In the genomic region with DNA sequence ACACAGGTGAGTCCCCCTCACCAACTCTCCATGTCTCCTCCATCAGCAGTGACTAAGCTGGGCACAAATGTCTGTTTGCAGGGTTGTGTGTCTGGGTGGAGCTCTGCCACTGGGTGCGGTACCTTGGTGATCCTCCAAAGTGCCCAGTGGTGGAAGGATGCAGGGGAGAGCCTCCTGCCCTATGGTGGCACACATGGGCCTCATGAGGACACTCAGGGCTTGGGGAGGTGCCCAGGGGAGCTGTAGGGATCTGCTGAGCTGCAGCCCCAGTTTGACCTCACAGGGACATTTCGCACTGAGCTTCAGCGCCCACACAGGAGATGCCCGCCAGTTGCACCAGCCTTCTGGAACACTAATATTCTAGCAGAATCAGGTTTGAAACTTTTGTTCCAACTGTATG, we compare ENCODE assay signal across 18 cellular contexts. TPM values are rescaled to one million over a fixed set of nuclear protein-coding genes. Genes with fewer than 3 reads are reported as not detected.
A peak's percentile ranks its signal among the peaks of the same experiment; 100 is the strongest.
DNase-seq lines count a peak whose midpoint lies in the region; ATAC-seq and TF ChIP-seq lines count a peak whose summit lies in the region.
"Had no signal": no experiment of that assay in that cellular context is flagged by ENCODE, and none has a peak within 500 bp of the region (broad histone marks: within the 10 kb centered on the region; RNA-seq: fewer than 3 reads in every experiment).

No MANE protein-coding gene starts in this region.

- no peak overlapping the region for H3K27ac Mint-ChIP-seq in natural killer cell treated with Interleukin-12 subunit alpha and Interleukin-12 subunit beta and Interleukin-15 and Interleukin-18, amount 100 ng/mL, for 72 hours
- H3K27ac Mint-ChIP-seq in type B pancreatic cell, result peak overlapping the region; percentile 91
- H3K27ac Mint-ChIP-seq: B cell; CD4-positive, alpha-beta memory T cell had no signal

- H3K4me1 ChIP-seq in HCT116 (ENCODE audit: control insufficient read depth in 1 of 2, insufficient read depth in 2 of 2, low read length in 2 of 2), result peaks cover 20 to 24% of the 10 kb centered on the region in 2 experiments; a peak in 3 of 4 replicates
- peaks cover 42 to 52% of the 10 kb centered on the region in 2 donors for H3K4me1 ChIP-seq in adrenal gland (replicated peaks in 1 of 2)

- RAD21 ChIA-PET in HCT116 (lab: Charles Lee; ENCODE audit: low non-redundant PET in 1 of 2, low total read pairs in 2 of 2, uncharacterized antibody in 2 of 2, unreplicated experiment in 2 of 2), result no interaction called here

- no peak overlapping the region for H3K9ac ChIP-seq in HCT116 (ENCODE audit: low read length)

- DNase-seq in HCT116 (ENCODE audit: low read depth, low spot score), result no peak
- DNase-seq in adrenal gland, result peak in 3 of 7 donors; percentile 58 to 74 (median 71)
- no peak for DNase-seq in natural killer cell treated with Interleukin-12 subunit alpha and Interleukin-12 subunit beta and Interleukin-15 and Interleukin-18, amount 100 ng/mL, for 72 hours (ENCODE audit: low spot score)
- no peak for DNase-seq in type B pancreatic cell (ENCODE audit: extremely low spot score, unreplicated experiment)
- no peak for DNase-seq in NCI-H2227 treated with DMSO at 0.1 percent for 48 hours (lab: John Stamatoyannopoulos, UW)
- DNase-seq in GM13976 (ENCODE audit: low spot score), result no peak
- DNase-seq in activated T-cell treated with anti-CD3 and anti-CD28 coated beads for 4 hours, result no peak
- DNase-seq: CD4-positive, alpha-beta memory T cell; DMS53; H9; KBM-7; NCI-H1417 treated with DMSO at 0.1 percent for 48 hours; NCI-H1930; NCI-H446; OCI-M1 had no signal

- peaks cover 7 to 9% of the 10 kb centered on the region in 2 donors for H3K27me3 Mint-ChIP-seq in natural killer cell treated with Interleukin-12 subunit alpha and Interleukin-12 subunit beta and Interleukin-15 and Interleukin-18, amount 100 ng/mL, for 72 hours
- no peaks in the 10 kb centered on the region for H3K27me3 Mint-ChIP-seq in type B pancreatic cell

- H3K9me3 Mint-ChIP-seq in natural killer cell treated with Interleukin-12 subunit alpha and Interleukin-12 subunit beta and Interleukin-15 and Interleukin-18, amount 100 ng/mL, for 72 hours, result no peaks in the 10 kb centered on the region
- H3K9me3 Mint-ChIP-seq in type B pancreatic cell, result peaks cover 4% of the 10 kb centered on the region

- H3K36me3 Mint-ChIP-seq in natural killer cell treated with Interleukin-12 subunit alpha and Interleukin-12 subunit beta and Interleukin-15 and Interleukin-18, amount 100 ng/mL, for 72 hours, result no peaks in the 10 kb centered on the region
- no peaks in the 10 kb centered on the region for H3K36me3 Mint-ChIP-seq in type B pancreatic cell
- H3K36me3 Mint-ChIP-seq: CD4-positive, alpha-beta memory T cell had no signal

- TF ChIP-seq CTCF in HCT116 (IDR thresholded peaks at IDR 0.05 in 2 of 3, conservative IDR thresholded peaks at IDR 0.05 in 1 of 3; ENCODE audit: borderline replicate concordance in 1 of 3, insufficient read depth in 1 of 3, low read depth in 2 of 3, low read length in 2 of 3) (no peak), adrenal gland (IDR thresholded peaks at IDR 0.05) (no peak), type B pancreatic cell (conservative IDR thresholded peaks at IDR 0.05) (no peak), GM13976 (IDR thresholded peaks at IDR 0.05; ENCODE audit: borderline replicate concordance, control extremely low read depth, extremely low read depth, insufficient read depth, missing control alignments) (no peak)

- TF ChIP-seq RAD21 in HCT116 (IDR thresholded peaks at IDR 0.05; ENCODE audit: low read depth), result no peak

- POLR2A ChIA-PET in HCT116 (lab: Charles Lee), result no interaction called here

- WGBS in adrenal gland, 4 donors, result 88 to 98% (median 97%) methylated on average over 3 to 4 of the region's 4 CpGs

- H3K4me3 Mint-ChIP-seq in natural killer cell treated with Interleukin-12 subunit alpha and Interleukin-12 subunit beta and Interleukin-15 and Interleukin-18, amount 100 ng/mL, for 72 hours, result no peak overlapping the region
- no peak overlapping the region for H3K4me3 Mint-ChIP-seq in type B pancreatic cell
- H3K4me3 Mint-ChIP-seq: B cell; CD4-positive, alpha-beta memory T cell; H9 had no signal

- H3K36me3 ChIP-seq in HCT116 (ENCODE audit: control insufficient read depth in 1 of 2, insufficient read depth in 2 of 2, low read length in 2 of 2), result no peaks in the 10 kb centered on the region
- H3K36me3 ChIP-seq in adrenal gland (replicated peaks in 1 of 2), result no peaks in the 10 kb centered on the region

- H4K20me1 ChIP-seq in HCT116 (ENCODE audit: insufficient read depth), result no peaks in the 10 kb centered on the region

- no peaks in the 10 kb centered on the region for H3K79me2 ChIP-seq in HCT116 (ENCODE audit: insufficient read depth, low read length)

- H3K27me3 ChIP-seq in HCT116 (ENCODE audit: insufficient read depth, low read length) (no peaks in the 10 kb centered on the region), adrenal gland (no peaks in the 10 kb centered on the region)

- H3K4me2 ChIP-seq in HCT116 (ENCODE audit: low read length), result peak overlapping the region; percentile 59

- H3K9me2 ChIP-seq in HCT116 (ENCODE audit: insufficient read depth), result no peaks in the 10 kb centered on the region

- ATAC-seq in HCT116 (peak; percentile 61), HG03354 (IDR thresholded peaks at IDR 0.05; ENCODE audit: poor library complexity, severe bottlenecking, unreplicated experiment) (no peak)
- peak; percentile 17 to 45 for ATAC-seq in natural killer cell treated with Interleukin-12 subunit alpha and Interleukin-12 subunit beta and Interleukin-15 and Interleukin-18, amount 100 ng/mL, for 72 hours

- no peaks in the 10 kb centered on the region for H3K4me1 Mint-ChIP-seq in natural killer cell treated with Interleukin-12 subunit alpha and Interleukin-12 subunit beta and Interleukin-15 and Interleukin-18, amount 100 ng/mL, for 72 hours (ENCODE audit: low read depth in 2 of 2)
- peaks cover 28% of the 10 kb centered on the region for H3K4me1 Mint-ChIP-seq in type B pancreatic cell (ENCODE audit: unreplicated experiment)
- H3K4me1 Mint-ChIP-seq: B cell; CD4-positive, alpha-beta memory T cell had no signal

- BruUV-seq in HCT116 (replicated peaks; lab: Mats Ljungman, UMichigan), result no TSS peak

- H2AFZ ChIP-seq in HCT116 (ENCODE audit: low read depth, low read length, poor library complexity, severe bottlenecking), result no peak overlapping the region

- H3K9me3 ChIP-seq in HCT116 (ENCODE audit: control insufficient read depth in 1 of 2, insufficient read depth in 1 of 2, low read depth in 1 of 2, low read length in 2 of 2) (no peaks in the 10 kb centered on the region), adrenal gland (replicated peaks in 1 of 3) (no peaks in the 10 kb centered on the region)

- H3K27ac ChIP-seq in HCT116 (ENCODE audit: low read depth, low read length) (no peak overlapping the region), adrenal gland (peak overlapping the region in 4 of 5 donors; percentile 88 to 92 (median 90))
- H3K27ac ChIP-seq: RWPE1 had no signal

- CTCF ChIA-PET in HCT116 (lab: Charles Lee), result no interaction called here

- H3K4me3 ChIP-seq in HCT116 (replicated peaks in 1 of 2; ENCODE audit: low read depth in 1 of 2, low read length in 2 of 2) (no peak overlapping the region), adrenal gland (no peak overlapping the region)

- intact Hi-C loops in HCT116 (cut with micrococcal nuclease) (no loop called here), adrenal gland (cut with DNase I) (no loop called here)

- in situ Hi-C loops in GM13976 (cut with MboI; ENCODE audit: low sequenced_read_pairs, unreplicated experiment), result no loop called here

- TF ChIP-seq POLR2A in HCT116 (IDR thresholded peaks at IDR 0.05; ENCODE audit: borderline replicate concordance, extremely low read depth, insufficient read depth, insufficient read length), result no peak
- TF ChIP-seq POLR2A in adrenal gland (IDR thresholded peaks at IDR 0.05), result no peak

TF ChIP-seq in HCT116, 20 proteins besides CTCF, POLR2A, EP300 and RAD21 (continues in another document):
- TF ChIP-seq ZFX (IDR thresholded peaks at IDR 0.05), result no peak
- no peak for TF ChIP-seq EZH2 (IDR thresholded peaks at IDR 0.05)
- no peak for TF ChIP-seq TCF7L2 (IDR thresholded peaks at IDR 0.05; ENCODE audit: borderline replicate concordance, extremely low read depth, insufficient read depth, insufficient read length)
- TF ChIP-seq, protein P1, sequence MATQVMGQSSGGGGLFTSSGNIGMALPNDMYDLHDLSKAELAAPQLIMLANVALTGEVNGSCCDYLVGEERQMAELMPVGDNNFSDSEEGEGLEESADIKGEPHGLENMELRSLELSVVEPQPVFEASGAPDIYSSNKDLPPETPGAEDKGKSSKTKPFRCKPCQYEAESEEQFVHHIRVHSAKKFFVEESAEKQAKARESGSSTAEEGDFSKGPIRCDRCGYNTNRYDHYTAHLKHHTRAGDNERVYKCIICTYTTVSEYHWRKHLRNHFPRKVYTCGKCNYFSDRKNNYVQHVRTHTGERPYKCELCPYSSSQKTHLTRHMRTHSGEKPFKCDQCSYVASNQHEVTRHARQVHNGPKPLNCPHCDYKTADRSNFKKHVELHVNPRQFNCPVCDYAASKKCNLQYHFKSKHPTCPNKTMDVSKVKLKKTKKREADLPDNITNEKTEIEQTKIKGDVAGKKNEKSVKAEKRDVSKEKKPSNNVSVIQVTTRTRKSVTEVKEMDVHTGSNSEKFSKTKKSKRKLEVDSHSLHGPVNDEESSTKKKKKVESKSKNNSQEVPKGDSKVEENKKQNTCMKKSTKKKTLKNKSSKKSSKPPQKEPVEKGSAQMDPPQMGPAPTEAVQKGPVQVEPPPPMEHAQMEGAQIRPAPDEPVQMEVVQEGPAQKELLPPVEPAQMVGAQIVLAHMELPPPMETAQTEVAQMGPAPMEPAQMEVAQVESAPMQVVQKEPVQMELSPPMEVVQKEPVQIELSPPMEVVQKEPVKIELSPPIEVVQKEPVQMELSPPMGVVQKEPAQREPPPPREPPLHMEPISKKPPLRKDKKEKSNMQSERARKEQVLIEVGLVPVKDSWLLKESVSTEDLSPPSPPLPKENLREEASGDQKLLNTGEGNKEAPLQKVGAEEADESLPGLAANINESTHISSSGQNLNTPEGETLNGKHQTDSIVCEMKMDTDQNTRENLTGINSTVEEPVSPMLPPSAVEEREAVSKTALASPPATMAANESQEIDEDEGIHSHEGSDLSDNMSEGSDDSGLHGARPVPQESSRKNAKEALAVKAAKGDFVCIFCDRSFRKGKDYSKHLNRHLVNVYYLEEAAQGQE (IDR thresholded peaks at IDR 0.05; ENCODE audit: low read depth), result no peak
- TF ChIP-seq, protein P2, sequence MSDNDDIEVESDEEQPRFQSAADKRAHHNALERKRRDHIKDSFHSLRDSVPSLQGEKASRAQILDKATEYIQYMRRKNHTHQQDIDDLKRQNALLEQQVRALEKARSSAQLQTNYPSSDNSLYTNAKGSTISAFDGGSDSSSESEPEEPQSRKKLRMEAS (IDR thresholded peaks at IDR 0.05), result no peak
- no peak for TF ChIP-seq ELF1 (IDR thresholded peaks at IDR 0.05; ENCODE audit: borderline replicate concordance, low read depth)

RNA-seq across cellular contexts. Expression of a gene that starts 29.5 kb away (rescaled TPM):
- total RNA-seq in HCT116 (2021; ENCODE audit: unreplicated experiment) (0.07 TPM), adrenal gland (100 to 1,000 TPM in 1 of 8 donors, 10 to 100 TPM in 7; 44.1 to 108 (median 66.6) TPM), type B pancreatic cell (ENCODE audit: low replicate concordance) (9.3 and 37.9 TPM in 2 replicates)
- polyA plus RNA-seq in HCT116 (2012), result not detected in 2 replicates
- 10 to 100 TPM; 14.1 to 85.6 (median 17.4) TPM for polyA plus RNA-seq in adrenal gland
- total RNA-seq in natural killer cell treated with Interleukin-12 subunit alpha and Interleukin-12 subunit beta and Interleukin-15 and Interleukin-18, amount 100 ng/mL, for 72 hours, result not detected
- total RNA-seq: B cell; CD4-positive, alpha-beta memory T cell had no signal
- polyA plus RNA-seq: CD4-positive, alpha-beta memory T cell had no signal
